Comparison of ENCODE assay signal across 11 cellular contexts in genomic region chr15:61084944-61085367, GRCh38.
DNase-seq lines count a peak whose midpoint lies in the region; ATAC-seq and TF ChIP-seq lines count a peak whose summit lies in the region.
"Had no signal": no experiment of that assay in that cellular context is flagged by ENCODE, and none has a peak within 500 bp of the region (broad histone marks: within the 10 kb centered on the region; RNA-seq: fewer than 3 reads in every experiment).

No MANE protein-coding gene starts in this region.

- intact Hi-C loops in psoas muscle (cut with DNase I): no loop called here

- H3K4me1 ChIP-seq in mucosa of rectum (ENCODE audit: control insufficient read depth in 2 of 2, insufficient read depth in 2 of 2, low read length in 2 of 2) (peaks cover 4 to 8% of the 10 kb centered on the region in 2 donors), psoas muscle (peaks cover 42% of the 10 kb centered on the region)

- H3K9ac ChIP-seq in mucosa of rectum (ENCODE audit: low read depth in 1 of 2, low read length in 2 of 2): no peak overlapping the region

- no peak for TF ChIP-seq CTCF in WTC11 (IDR thresholded peaks at IDR 0.05)
- no peak for TF ChIP-seq CTCF in psoas muscle (IDR thresholded peaks at IDR 0.05)

- no peak overlapping the region for H3K4me3 Mint-ChIP-seq in WTC11
- H3K4me3 Mint-ChIP-seq: stimulated activated naive CD8-positive, alpha-beta T cell treated with anti-CD3 and anti-CD28 coated beads, Interleukin-15, Interleukin-2, amounts not matched to agents 100 ng/mL and 50 ng/mL, for 24 hours had no signal

- no peaks in the 10 kb centered on the region for H3K9me3 ChIP-seq in mucosa of rectum (ENCODE audit: control insufficient read depth in 2 of 2, low read length in 2 of 2)
- H3K9me3 ChIP-seq in psoas muscle: no peaks in the 10 kb centered on the region

- H3K36me3 Mint-ChIP-seq in WTC11: no peaks in the 10 kb centered on the region

- H3K27ac Mint-ChIP-seq in WTC11: no peak overlapping the region
- H3K27ac Mint-ChIP-seq: stimulated activated naive CD8-positive, alpha-beta T cell treated with anti-CD3 and anti-CD28 coated beads, Interleukin-15, Interleukin-2, amounts not matched to agents 100 ng/mL and 50 ng/mL, for 24 hours had no signal

- peaks cover 56% of the 10 kb centered on the region for H3K4me1 Mint-ChIP-seq in WTC11

- H3K27me3 Mint-ChIP-seq in WTC11 (ENCODE audit: low read depth): no peaks in the 10 kb centered on the region

- no peaks in the 10 kb centered on the region for H3K9me3 Mint-ChIP-seq in WTC11
- H3K9me3 Mint-ChIP-seq: stimulated activated naive CD8-positive, alpha-beta T cell treated with anti-CD3 and anti-CD28 coated beads, Interleukin-15, Interleukin-2, amounts not matched to agents 100 ng/mL and 50 ng/mL, for 24 hours had no signal

- POLR2A ChIA-PET in WTC11 (lab: Charles Lee): interaction anchor here (0.6 kb wide), 1 partner anchor 434 kb away, joined by 3 read pairs; no protein-coding TSS in a partner anchor

- H3K36me3 ChIP-seq in mucosa of rectum (ENCODE audit: control insufficient read depth in 2 of 2, insufficient read depth in 2 of 2, low read length in 2 of 2) (no peaks in the 10 kb centered on the region), psoas muscle (ENCODE audit: insufficient read depth in 1 of 2, low read depth in 1 of 2) (no peaks in the 10 kb centered on the region)

- ATAC-seq in GM18861 (IDR thresholded peaks at IDR 0.05; ENCODE audit: unreplicated experiment) (peak; percentile 52), WTC11 (peak; percentile 89), psoas muscle (no peak), HG02642 (IDR thresholded peaks at IDR 0.05; ENCODE audit: poor library complexity, unreplicated experiment) (no peak), GM19328 (IDR thresholded peaks at IDR 0.05; ENCODE audit: unreplicated experiment) (no peak), GM21723 (IDR thresholded peaks at IDR 0.05; ENCODE audit: unreplicated experiment) (no peak)

- CTCF ChIA-PET in WTC11 (lab: Charles Lee): interaction anchor here (0.6 to 1.3 kb wide), 7 partner anchors 34 to 1664 kb away, joined by 4 to 9 read pairs (median 5); no protein-coding TSS in a partner anchor

- H3K27ac ChIP-seq in mucosa of rectum (ENCODE audit: low read depth in 2 of 2, low read length in 2 of 2): peak overlapping the region; percentile 31 to 60
- H3K27ac ChIP-seq in psoas muscle: no peak overlapping the region

- 38 to 49% (median 42%) methylated on average over 2 of the region's 2 CpGs for WGBS in psoas muscle, 3 donors

- H3K4me3 ChIP-seq in mucosa of rectum (ENCODE audit: low read length in 2 of 2): no peak overlapping the region
- H3K4me3 ChIP-seq in psoas muscle: no peak overlapping the region
- H3K4me3 ChIP-seq: dorsolateral prefrontal cortex had no signal

- H3K27me3 ChIP-seq in mucosa of rectum (ENCODE audit: control insufficient read depth in 2 of 2, insufficient read depth in 2 of 2, low read length in 2 of 2) (no peaks in the 10 kb centered on the region), psoas muscle (ENCODE audit: insufficient read depth in 3 of 3, low read length in 2 of 3) (no peaks in the 10 kb centered on the region)
- H3K27me3 ChIP-seq: dorsolateral prefrontal cortex had no signal

- DNase-seq in NCI-H128 (lab: John Stamatoyannopoulos, UW; ENCODE audit: unreplicated experiment): peak; percentile 19
- DNase-seq in WTC11 (ENCODE audit: low spot score): no peak
- DNase-seq in psoas muscle: no peak
- DNase-seq: islet precursor cell had no signal

TF ChIP-seq in WTC11, 78 proteins besides CTCF, POLR2A, EP300 and RAD21:
- no peak for TF ChIP-seq KAT7 (CRISPR knock-in tag; IDR thresholded peaks at IDR 0.05; ENCODE audit: borderline replicate concordance)
- no peak for TF ChIP-seq TP53 (CRISPR knock-in tag; IDR thresholded peaks at IDR 0.05)
- TF ChIP-seq MXD4 (CRISPR knock-in tag; IDR thresholded peaks at IDR 0.05; ENCODE audit: borderline replicate concordance): no peak
- TF ChIP-seq, protein P1, sequence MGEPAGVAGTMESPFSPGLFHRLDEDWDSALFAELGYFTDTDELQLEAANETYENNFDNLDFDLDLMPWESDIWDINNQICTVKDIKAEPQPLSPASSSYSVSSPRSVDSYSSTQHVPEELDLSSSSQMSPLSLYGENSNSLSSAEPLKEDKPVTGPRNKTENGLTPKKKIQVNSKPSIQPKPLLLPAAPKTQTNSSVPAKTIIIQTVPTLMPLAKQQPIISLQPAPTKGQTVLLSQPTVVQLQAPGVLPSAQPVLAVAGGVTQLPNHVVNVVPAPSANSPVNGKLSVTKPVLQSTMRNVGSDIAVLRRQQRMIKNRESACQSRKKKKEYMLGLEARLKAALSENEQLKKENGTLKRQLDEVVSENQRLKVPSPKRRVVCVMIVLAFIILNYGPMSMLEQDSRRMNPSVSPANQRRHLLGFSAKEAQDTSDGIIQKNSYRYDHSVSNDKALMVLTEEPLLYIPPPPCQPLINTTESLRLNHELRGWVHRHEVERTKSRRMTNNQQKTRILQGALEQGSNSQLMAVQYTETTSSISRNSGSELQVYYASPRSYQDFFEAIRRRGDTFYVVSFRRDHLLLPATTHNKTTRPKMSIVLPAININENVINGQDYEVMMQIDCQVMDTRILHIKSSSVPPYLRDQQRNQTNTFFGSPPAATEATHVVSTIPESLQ (CRISPR knock-in tag; IDR thresholded peaks at IDR 0.05): no peak
- TF ChIP-seq ELF4 (CRISPR knock-in tag; IDR thresholded peaks at IDR 0.05; ENCODE audit: low read depth): no peak
- no peak for TF ChIP-seq TEAD1 (CRISPR knock-in tag; IDR thresholded peaks at IDR 0.05)

Comparison
In these comparisons a context has a peak if more than half of its experiments do, and no peak if none do; other contexts are left out.
1. ATAC-seq: peak in GM18861 (single experiment) and WTC11 (single experiment); none in psoas muscle (0 of 4), HG02642 (single experiment), GM19328 (single experiment) and GM21723 (single experiment).